Comparison of ENCODE assay signal across 8 cellular contexts in genomic region chr14:88824314-88825077, GRCh38.
DNase-seq lines count a peak whose midpoint lies in the region; ATAC-seq and TF ChIP-seq lines count a peak whose summit lies in the region.

TTC8 (plus strand) TSS chr14:88824651; CDS start chr14:88824708, 57 bp downstream.

- TF ChIP-seq CTCF in GM06990 (IDR thresholded peaks at IDR 0.05; ENCODE audit: insufficient read depth, low read length, poor library complexity, severe bottlenecking), result no peak

- peak within 1 kb of the TSS; percentile 98 for H3K27ac Mint-ChIP-seq in activated naive CD4-positive, alpha-beta T cell treated with anti-CD3 and anti-CD28 coated beads, Interleukin-2, amount 50 U/mL, for 24 hours

- H3K36me3 Mint-ChIP-seq in activated naive CD4-positive, alpha-beta T cell treated with anti-CD3 and anti-CD28 coated beads, Interleukin-2, amount 50 U/mL, for 24 hours, result no peaks in the 10 kb centered on the region

- H3K4me1 Mint-ChIP-seq in activated naive CD4-positive, alpha-beta T cell treated with anti-CD3 and anti-CD28 coated beads, Interleukin-2, amount 50 U/mL, for 24 hours, result peaks cover 9% of the 10 kb centered on the region

- H3K36me3 ChIP-seq in GM06990 (ENCODE audit: control insufficient read depth, insufficient read depth, low read length) (no peaks in the 10 kb centered on the region), SK-N-MC (ENCODE audit: insufficient read depth, low read length) (no peaks in the 10 kb centered on the region)

- peak; percentile 99 for ATAC-seq in HG02571 (IDR thresholded peaks at IDR 0.05; ENCODE audit: unreplicated experiment)

- H3K4me3 ChIP-seq in GM06990 (replicated peaks; ENCODE audit: low read depth, low read length) (peak within 1 kb of the TSS; percentile 79), SK-N-MC (peak within 1 kb of the TSS; percentile 99)

- peaks cover 1% of the 10 kb centered on the region for H3K27me3 Mint-ChIP-seq in activated naive CD4-positive, alpha-beta T cell treated with anti-CD3 and anti-CD28 coated beads, Interleukin-2, amount 50 U/mL, for 24 hours

- DNase-seq in GM06990 (ENCODE audit: extremely low read depth, insufficient read length), result peak; percentile 85
- peak; percentile 79 for DNase-seq in NCI-H1048 (lab: John Stamatoyannopoulos, UW)
- peak; percentile 52 for DNase-seq in SK-N-MC (ENCODE audit: low read depth, low spot score)
- peak; percentile 83 for DNase-seq in globus pallidus (ENCODE audit: low spot score)
- DNase-seq in non-pigmented ciliary epithelial cell (ENCODE audit: low read depth), result peak; percentile 55
- DNase-seq in substantia nigra (lab: John Stamatoyannopoulos, UW), result peak; percentile 31 to 92 (median 75)

- H3K9ac ChIP-seq in SK-N-MC (ENCODE audit: insufficient read length), result peak within 1 kb of the TSS; percentile 95

- H3K27ac ChIP-seq in SK-N-MC (peak within 1 kb of the TSS; percentile 94), substantia nigra (ENCODE audit: low read depth, low read length, poor library complexity, severe bottlenecking) (peak within 1 kb of the TSS; percentile 67)

- H3K27me3 ChIP-seq in GM06990 (replicated peaks; ENCODE audit: control insufficient read depth, insufficient read depth, low read length), result no peaks in the 10 kb centered on the region; the same call in 1 of the 2 replicates

- H3K4me3 Mint-ChIP-seq in activated naive CD4-positive, alpha-beta T cell treated with anti-CD3 and anti-CD28 coated beads, Interleukin-2, amount 50 U/mL, for 24 hours, result peak within 1 kb of the TSS; percentile 90

- no peaks in the 10 kb centered on the region for H3K9me3 ChIP-seq in SK-N-MC (ENCODE audit: low read depth, low read length)

- H3K9me3 Mint-ChIP-seq in activated naive CD4-positive, alpha-beta T cell treated with anti-CD3 and anti-CD28 coated beads, Interleukin-2, amount 50 U/mL, for 24 hours, result no peaks in the 10 kb centered on the region

Comparison
In these comparisons a context has a peak if more than half of its experiments do, and no peak if none do; other contexts are left out.
1. Peak in every context shown above with its lines: DNase-seq, ATAC-seq, H3K4me3 ChIP-seq and H3K27ac ChIP-seq.